In genomic region chr17:82984751-82985435, GRCh38 we compare ENCODE assay signal across 1 cellular context.
TF ChIP-seq lines count a peak whose summit lies in the region.

No MANE protein-coding gene starts in this region.

TF ChIP-seq in WTC11, 78 proteins besides CTCF, POLR2A, EP300 and RAD21 (continued from another document):
- TF ChIP-seq MAX (CRISPR knock-in tag; IDR thresholded peaks at IDR 0.05) (no peak), ELF4 (CRISPR knock-in tag; IDR thresholded peaks at IDR 0.05; ENCODE audit: low read depth) (no peak), JUN (CRISPR knock-in tag; IDR thresholded peaks at IDR 0.05) (no peak), ESRRA (CRISPR knock-in tag; IDR thresholded peaks at IDR 0.05; ENCODE audit: borderline replicate concordance) (no peak), GRHL2 (CRISPR knock-in tag; IDR thresholded peaks at IDR 0.05; ENCODE audit: insufficient replicate concordance, severe bottlenecking) (no peak), GTF2I (CRISPR knock-in tag; conservative IDR thresholded peaks at IDR 0.05) (no peak)
- TF ChIP-seq, protein P1, sequence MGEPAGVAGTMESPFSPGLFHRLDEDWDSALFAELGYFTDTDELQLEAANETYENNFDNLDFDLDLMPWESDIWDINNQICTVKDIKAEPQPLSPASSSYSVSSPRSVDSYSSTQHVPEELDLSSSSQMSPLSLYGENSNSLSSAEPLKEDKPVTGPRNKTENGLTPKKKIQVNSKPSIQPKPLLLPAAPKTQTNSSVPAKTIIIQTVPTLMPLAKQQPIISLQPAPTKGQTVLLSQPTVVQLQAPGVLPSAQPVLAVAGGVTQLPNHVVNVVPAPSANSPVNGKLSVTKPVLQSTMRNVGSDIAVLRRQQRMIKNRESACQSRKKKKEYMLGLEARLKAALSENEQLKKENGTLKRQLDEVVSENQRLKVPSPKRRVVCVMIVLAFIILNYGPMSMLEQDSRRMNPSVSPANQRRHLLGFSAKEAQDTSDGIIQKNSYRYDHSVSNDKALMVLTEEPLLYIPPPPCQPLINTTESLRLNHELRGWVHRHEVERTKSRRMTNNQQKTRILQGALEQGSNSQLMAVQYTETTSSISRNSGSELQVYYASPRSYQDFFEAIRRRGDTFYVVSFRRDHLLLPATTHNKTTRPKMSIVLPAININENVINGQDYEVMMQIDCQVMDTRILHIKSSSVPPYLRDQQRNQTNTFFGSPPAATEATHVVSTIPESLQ (CRISPR knock-in tag; IDR thresholded peaks at IDR 0.05) = no peak
- TF ChIP-seq, protein P2, sequence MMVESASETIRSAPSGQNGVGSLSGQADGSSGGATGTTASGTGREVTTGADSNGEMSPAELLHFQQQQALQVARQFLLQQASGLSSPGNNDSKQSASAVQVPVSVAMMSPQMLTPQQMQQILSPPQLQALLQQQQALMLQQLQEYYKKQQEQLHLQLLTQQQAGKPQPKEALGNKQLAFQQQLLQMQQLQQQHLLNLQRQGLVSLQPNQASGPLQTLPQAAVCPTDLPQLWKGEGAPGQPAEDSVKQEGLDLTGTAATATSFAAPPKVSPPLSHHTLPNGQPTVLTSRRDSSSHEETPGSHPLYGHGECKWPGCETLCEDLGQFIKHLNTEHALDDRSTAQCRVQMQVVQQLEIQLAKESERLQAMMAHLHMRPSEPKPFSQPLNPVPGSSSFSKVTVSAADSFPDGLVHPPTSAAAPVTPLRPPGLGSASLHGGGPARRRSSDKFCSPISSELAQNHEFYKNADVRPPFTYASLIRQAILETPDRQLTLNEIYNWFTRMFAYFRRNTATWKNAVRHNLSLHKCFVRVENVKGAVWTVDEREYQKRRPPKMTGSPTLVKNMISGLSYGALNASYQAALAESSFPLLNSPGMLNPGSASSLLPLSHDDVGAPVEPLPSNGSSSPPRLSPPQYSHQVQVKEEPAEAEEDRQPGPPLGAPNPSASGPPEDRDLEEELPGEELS (CRISPR knock-in tag; IDR thresholded peaks at IDR 0.05) = no peak
- TF ChIP-seq, protein P3, sequence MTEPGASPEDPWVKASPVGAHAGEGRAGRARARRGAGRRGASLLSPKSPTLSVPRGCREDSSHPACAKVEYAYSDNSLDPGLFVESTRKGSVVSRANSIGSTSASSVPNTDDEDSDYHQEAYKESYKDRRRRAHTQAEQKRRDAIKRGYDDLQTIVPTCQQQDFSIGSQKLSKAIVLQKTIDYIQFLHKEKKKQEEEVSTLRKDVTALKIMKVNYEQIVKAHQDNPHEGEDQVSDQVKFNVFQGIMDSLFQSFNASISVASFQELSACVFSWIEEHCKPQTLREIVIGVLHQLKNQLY (CRISPR knock-in tag; IDR thresholded peaks at IDR 0.05) = no peak
- TF ChIP-seq, protein P4, sequence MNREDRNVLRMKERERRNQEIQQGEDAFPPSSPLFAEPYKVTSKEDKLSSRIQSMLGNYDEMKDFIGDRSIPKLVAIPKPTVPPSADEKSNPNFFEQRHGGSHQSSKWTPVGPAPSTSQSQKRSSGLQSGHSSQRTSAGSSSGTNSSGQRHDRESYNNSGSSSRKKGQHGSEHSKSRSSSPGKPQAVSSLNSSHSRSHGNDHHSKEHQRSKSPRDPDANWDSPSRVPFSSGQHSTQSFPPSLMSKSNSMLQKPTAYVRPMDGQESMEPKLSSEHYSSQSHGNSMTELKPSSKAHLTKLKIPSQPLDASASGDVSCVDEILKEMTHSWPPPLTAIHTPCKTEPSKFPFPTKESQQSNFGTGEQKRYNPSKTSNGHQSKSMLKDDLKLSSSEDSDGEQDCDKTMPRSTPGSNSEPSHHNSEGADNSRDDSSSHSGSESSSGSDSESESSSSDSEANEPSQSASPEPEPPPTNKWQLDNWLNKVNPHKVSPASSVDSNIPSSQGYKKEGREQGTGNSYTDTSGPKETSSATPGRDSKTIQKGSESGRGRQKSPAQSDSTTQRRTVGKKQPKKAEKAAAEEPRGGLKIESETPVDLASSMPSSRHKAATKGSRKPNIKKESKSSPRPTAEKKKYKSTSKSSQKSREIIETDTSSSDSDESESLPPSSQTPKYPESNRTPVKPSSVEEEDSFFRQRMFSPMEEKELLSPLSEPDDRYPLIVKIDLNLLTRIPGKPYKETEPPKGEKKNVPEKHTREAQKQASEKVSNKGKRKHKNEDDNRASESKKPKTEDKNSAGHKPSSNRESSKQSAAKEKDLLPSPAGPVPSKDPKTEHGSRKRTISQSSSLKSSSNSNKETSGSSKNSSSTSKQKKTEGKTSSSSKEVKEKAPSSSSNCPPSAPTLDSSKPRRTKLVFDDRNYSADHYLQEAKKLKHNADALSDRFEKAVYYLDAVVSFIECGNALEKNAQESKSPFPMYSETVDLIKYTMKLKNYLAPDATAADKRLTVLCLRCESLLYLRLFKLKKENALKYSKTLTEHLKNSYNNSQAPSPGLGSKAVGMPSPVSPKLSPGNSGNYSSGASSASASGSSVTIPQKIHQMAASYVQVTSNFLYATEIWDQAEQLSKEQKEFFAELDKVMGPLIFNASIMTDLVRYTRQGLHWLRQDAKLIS (CRISPR knock-in tag; IDR thresholded peaks at IDR 0.05; ENCODE audit: borderline replicate concordance) = no peak
